Comparison of ENCODE assay signal across 22 cellular contexts in the genomic region with DNA sequence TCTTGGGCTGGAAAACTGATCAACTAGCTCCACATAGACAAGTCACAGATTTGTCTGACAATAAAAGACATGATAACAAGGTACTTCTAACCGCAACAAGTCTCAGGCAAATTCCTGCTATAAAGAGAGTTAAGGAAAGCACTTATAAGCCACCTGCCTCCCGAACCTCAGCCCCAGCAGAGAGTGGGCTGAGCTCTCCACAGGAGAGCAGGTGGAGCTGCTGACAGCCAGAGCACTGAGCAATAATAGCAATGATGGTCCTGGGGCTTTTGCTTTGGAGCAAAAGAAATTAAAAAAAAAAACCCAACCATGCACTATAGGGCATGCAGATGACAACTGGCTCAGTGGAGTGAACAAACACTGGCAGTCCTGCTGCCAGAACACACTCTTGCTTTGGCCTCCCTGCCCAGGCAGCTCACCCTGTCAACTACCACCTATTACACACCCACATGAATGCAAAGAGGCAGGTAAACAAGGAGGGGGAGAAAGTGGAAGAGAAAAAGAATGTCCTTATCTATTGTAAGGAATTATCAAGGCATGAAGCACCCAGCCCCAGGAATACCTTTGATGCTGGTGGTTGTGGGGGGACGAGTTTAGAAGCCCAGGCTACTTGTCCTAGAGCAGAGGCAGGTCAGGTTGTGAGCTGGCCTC.
"Had no signal": no experiment of that assay in that cellular context is flagged by ENCODE, and none has a peak within 500 bp of the region (broad histone marks: within the 10 kb centered on the region; RNA-seq: fewer than 3 reads in every experiment).

No MANE protein-coding gene starts in this region.

- H3K27ac Mint-ChIP-seq: activated CD8-positive, alpha-beta T cell treated with anti-CD3 and anti-CD28 coated beads for 36 hours; activated naive CD4-positive, alpha-beta T cell treated with anti-CD3 and anti-CD28 coated beads, Interleukin-2, amount 50 U/mL, for 24 hours; activated naive CD8-positive, alpha-beta T cell treated with anti-CD3 and anti-CD28 coated beads, Interleukin-2, amount 50 U/mL, for 24 hours; activated T-helper 17 cell treated with anti-CD3 and anti-CD28 coated beads, Interleukin-2, amount 50 U/mL, for 72 hours; effector memory CD8-positive, alpha-beta T cell; naive thymus-derived CD4-positive, alpha-beta T cell; stimulated activated naive B cell treated with anti-CD40 and anti-IgM and Interleukin-4, amounts not matched to agents 10 μg/mL and 1 μg/mL and 100 μg/mL, for 72 hours had no signal

- H3K27me3 ChIP-seq: right atrium auricular region, tibial artery had no signal

- ATAC-seq: activated CD8-positive, alpha-beta T cell treated with anti-CD3 and anti-CD28 coated beads for 36 hours; activated naive CD8-positive, alpha-beta T cell treated with anti-CD3 and anti-CD28 coated beads, Interleukin-2, amount 50 U/mL, for 24 hours; activated T-cell treated with anti-CD3 and anti-CD28 coated beads, Interleukin-2, amount 50 U/mL, for 4 hours; activated T-helper 17 cell treated with anti-CD3 and anti-CD28 coated beads, Interleukin-2, amount 50 U/mL, for 72 hours; effector memory CD8-positive, alpha-beta T cell; naive thymus-derived CD4-positive, alpha-beta T cell; pancreas; stimulated activated naive B cell treated with anti-CD40 and anti-IgM and Interleukin-4, amounts not matched to agents 10 μg/mL and 1 μg/mL and 100 μg/mL, for 72 hours had no signal

- H3K36me3 Mint-ChIP-seq: activated naive CD4-positive, alpha-beta T cell treated with anti-CD3 and anti-CD28 coated beads, Interleukin-2, amount 50 U/mL, for 24 hours; naive thymus-derived CD4-positive, alpha-beta T cell; stimulated activated naive B cell treated with anti-CD40 and anti-IgM and Interleukin-4, amounts not matched to agents 10 μg/mL and 1 μg/mL and 100 μg/mL, for 72 hours had no signal

- H3K4me1 ChIP-seq: pancreas, prostate gland, right atrium auricular region, stomach, tibial artery had no signal

- H3K9me3 Mint-ChIP-seq: activated CD8-positive, alpha-beta T cell treated with anti-CD3 and anti-CD28 coated beads for 36 hours; activated naive CD4-positive, alpha-beta T cell treated with anti-CD3 and anti-CD28 coated beads, Interleukin-2, amount 50 U/mL, for 24 hours; activated naive CD8-positive, alpha-beta T cell treated with anti-CD3 and anti-CD28 coated beads, Interleukin-2, amount 50 U/mL, for 24 hours; activated T-cell treated with anti-CD3 and anti-CD28 coated beads, Interleukin-2, amount 50 U/mL, for 4 hours; activated T-helper 17 cell treated with anti-CD3 and anti-CD28 coated beads, Interleukin-2, amount 50 U/mL, for 72 hours; effector memory CD8-positive, alpha-beta T cell; stimulated activated naive B cell treated with anti-CD40 and anti-IgM and Interleukin-4, amounts not matched to agents 10 μg/mL and 1 μg/mL and 100 μg/mL, for 72 hours had no signal

- H3K4me3 ChIP-seq: pancreas, prostate gland, right atrium auricular region, smooth muscle cell, stomach, tibial artery had no signal

- DNase-seq: activated CD4-positive, alpha-beta T cell treated with anti-CD3 and anti-CD28 coated beads for 1 hour; activated CD4-positive, alpha-beta T cell treated with anti-CD3 and anti-CD28 coated beads, Interleukin-2, amount 50 U/mL, for 1 hour; activated CD8-positive, alpha-beta T cell treated with anti-CD3 and anti-CD28 coated beads for 36 hours; activated gamma-delta T cell treated with Interleukin-2 at 50 U/mL for 16 hours; activated naive CD8-positive, alpha-beta T cell treated with anti-CD3 and anti-CD28 coated beads, Interleukin-2, amount 50 U/mL, for 24 hours; activated T-cell treated with anti-CD3 and anti-CD28 coated beads, Interleukin-2, amount 50 U/mL, for 4 hours; amygdala; cortex of kidney; effector memory CD8-positive, alpha-beta T cell; hippocampal formation; midbrain; naive thymus-derived CD4-positive, alpha-beta T cell; pancreas; stimulated activated CD4-positive, alpha-beta T cell treated with anti-CD3 and anti-CD28 coated beads, Interleukin-1b, Interleukin-23, amount 100 ng/mL, for 48 hours; stimulated activated naive B cell treated with anti-CD40 and anti-IgM and Interleukin-4, amounts not matched to agents 10 μg/mL and 1 μg/mL and 100 μg/mL, for 72 hours; stomach; tibial artery had no signal

- H3K9me3 ChIP-seq: pancreas, prostate gland, right atrium auricular region, stomach, tibial artery had no signal

- H3K4me3 Mint-ChIP-seq: activated CD8-positive, alpha-beta T cell treated with anti-CD3 and anti-CD28 coated beads for 36 hours; activated naive CD4-positive, alpha-beta T cell treated with anti-CD3 and anti-CD28 coated beads, Interleukin-2, amount 50 U/mL, for 24 hours; activated naive CD8-positive, alpha-beta T cell treated with anti-CD3 and anti-CD28 coated beads, Interleukin-2, amount 50 U/mL, for 24 hours; activated T-cell treated with anti-CD3 and anti-CD28 coated beads, Interleukin-2, amount 50 U/mL, for 4 hours; activated T-helper 17 cell treated with anti-CD3 and anti-CD28 coated beads, Interleukin-2, amount 50 U/mL, for 72 hours; effector memory CD8-positive, alpha-beta T cell; naive thymus-derived CD4-positive, alpha-beta T cell; stimulated activated naive B cell treated with anti-CD40 and anti-IgM and Interleukin-4, amounts not matched to agents 10 μg/mL and 1 μg/mL and 100 μg/mL, for 72 hours had no signal

- H3K27ac ChIP-seq: pancreas, prostate gland, right atrium auricular region, stomach, tibial artery had no signal

- H3K36me3 ChIP-seq: pancreas, prostate gland, stomach, tibial artery had no signal

- H3K4me2 ChIP-seq: smooth muscle cell had no signal

- H3K4me1 Mint-ChIP-seq: activated naive CD4-positive, alpha-beta T cell treated with anti-CD3 and anti-CD28 coated beads, Interleukin-2, amount 50 U/mL, for 24 hours; activated naive CD8-positive, alpha-beta T cell treated with anti-CD3 and anti-CD28 coated beads, Interleukin-2, amount 50 U/mL, for 24 hours; activated T-helper 17 cell treated with anti-CD3 and anti-CD28 coated beads, Interleukin-2, amount 50 U/mL, for 72 hours; stimulated activated naive B cell treated with anti-CD40 and anti-IgM and Interleukin-4, amounts not matched to agents 10 μg/mL and 1 μg/mL and 100 μg/mL, for 72 hours had no signal
